In the genomic region with DNA sequence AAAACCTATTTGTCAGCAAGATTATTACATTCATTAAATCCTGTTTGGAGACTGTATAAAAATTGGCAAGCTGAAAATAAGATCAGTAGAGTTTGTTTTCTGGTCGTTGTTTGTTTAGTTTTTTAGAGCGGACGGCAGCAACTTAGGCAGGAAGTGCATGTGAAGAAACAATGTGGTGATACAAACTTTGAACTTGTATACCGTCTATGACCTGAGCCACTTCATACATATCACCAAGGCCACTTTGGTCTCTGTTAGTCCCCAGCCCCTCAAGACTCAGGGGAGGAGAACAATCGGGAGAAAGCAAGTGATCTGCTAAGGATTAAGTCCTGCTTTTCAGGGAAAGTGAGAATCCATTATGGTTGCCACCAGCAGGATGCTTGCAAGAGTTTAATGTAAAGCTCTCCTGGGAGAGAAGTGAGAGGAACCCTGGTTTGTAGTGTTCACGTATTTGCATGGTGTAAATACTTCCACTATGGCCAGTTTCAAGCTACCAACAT, we compare ENCODE assay signal across 25 cellular contexts. TPM values are rescaled to one million over a fixed set of nuclear protein-coding genes. Genes with fewer than 3 reads are reported as not detected.
DNase-seq lines count a peak whose midpoint lies in the region; ATAC-seq, FAIRE-seq and TF ChIP-seq lines count a peak whose summit lies in the region.
"Had no signal": no experiment of that assay in that cellular context is flagged by ENCODE, and none has a peak within 500 bp of the region (broad histone marks: within the 10 kb centered on the region; RNA-seq: fewer than 3 reads in every experiment).

No MANE protein-coding gene starts in this region.

- H3K27me3 ChIP-seq in bronchial epithelial cell (ENCODE audit: control insufficient read depth, insufficient read depth, low read length): peaks cover 2% of the 10 kb centered on the region
- peaks cover 14% of the 10 kb centered on the region for H3K27me3 ChIP-seq in left ventricle myocardium inferior (ENCODE audit: low read depth)

- CTCF ChIA-PET in activated CD4-positive, alpha-beta memory T cell treated with anti-CD3 and anti-CD28 coated beads for 36 hours (lab: Charles Lee): interaction anchor here (0.6 to 5.3 kb wide), 4 partner anchors 8 to 166 kb away, joined by 3 to 22 read pairs (median 6); no protein-coding TSS in a partner anchor

- H3K36me3 ChIP-seq in bronchial epithelial cell (ENCODE audit: control insufficient read depth, insufficient read depth, low read length) (no peaks in the 10 kb centered on the region), left ventricle myocardium inferior (no peaks in the 10 kb centered on the region)
- H3K36me3 ChIP-seq: SJCRH30 had no signal

- H3K36me3 Mint-ChIP-seq in activated naive CD4-positive, alpha-beta T cell treated with anti-CD3 and anti-CD28 coated beads, Interleukin-2, amount 50 U/mL, for 24 hours: peaks cover 28% of the 10 kb centered on the region
- peaks cover 76% of the 10 kb centered on the region for H3K36me3 Mint-ChIP-seq in activated CD4-positive, alpha-beta memory T cell treated with anti-CD3 and anti-CD28 coated beads for 36 hours
- H3K36me3 Mint-ChIP-seq in neural crest cell (ENCODE audit: low read depth) (no peaks in the 10 kb centered on the region), glutamatergic neuron (ENCODE audit: unreplicated experiment) (no peaks in the 10 kb centered on the region)
- H3K36me3 Mint-ChIP-seq: CD14-positive monocyte had no signal

- no peaks in the 10 kb centered on the region for H3K27me3 Mint-ChIP-seq in activated naive CD4-positive, alpha-beta T cell treated with anti-CD3 and anti-CD28 coated beads, Interleukin-2, amount 50 U/mL, for 24 hours
- H3K27me3 Mint-ChIP-seq in activated CD4-positive, alpha-beta memory T cell treated with anti-CD3 and anti-CD28 coated beads for 36 hours: no peaks in the 10 kb centered on the region
- H3K27me3 Mint-ChIP-seq in neural crest cell (ENCODE audit: low read depth): no peaks in the 10 kb centered on the region
- no peaks in the 10 kb centered on the region for H3K27me3 Mint-ChIP-seq in glutamatergic neuron (ENCODE audit: unreplicated experiment)

- H3K9me3 ChIP-seq in left ventricle myocardium inferior (replicated peaks): no peaks in the 10 kb centered on the region
- H3K9me3 ChIP-seq: SJCRH30 had no signal

- H3K27ac Mint-ChIP-seq in activated naive CD4-positive, alpha-beta T cell treated with anti-CD3 and anti-CD28 coated beads, Interleukin-2, amount 50 U/mL, for 24 hours: peak overlapping the region; percentile 64
- peak overlapping the region; percentile 67 for H3K27ac Mint-ChIP-seq in activated CD4-positive, alpha-beta memory T cell treated with anti-CD3 and anti-CD28 coated beads for 36 hours
- H3K27ac Mint-ChIP-seq in neural crest cell (ENCODE audit: unreplicated experiment) (peak overlapping the region; percentile 68), glutamatergic neuron (ENCODE audit: unreplicated experiment) (no peak overlapping the region)

- H3K4me1 Mint-ChIP-seq in activated naive CD4-positive, alpha-beta T cell treated with anti-CD3 and anti-CD28 coated beads, Interleukin-2, amount 50 U/mL, for 24 hours: peaks cover 100% of the 10 kb centered on the region
- H3K4me1 Mint-ChIP-seq in activated CD4-positive, alpha-beta memory T cell treated with anti-CD3 and anti-CD28 coated beads for 36 hours (ENCODE audit: low read depth): peaks cover 99% of the 10 kb centered on the region
- H3K4me1 Mint-ChIP-seq in neural crest cell (peaks cover 12% of the 10 kb centered on the region), glutamatergic neuron (ENCODE audit: low read depth, unreplicated experiment) (no peaks in the 10 kb centered on the region)
- H3K4me1 Mint-ChIP-seq: CD14-positive monocyte had no signal

- peak; percentile 13 for FAIRE-seq in bronchial epithelial cell (lab: Jason Lieb, UNC)
- FAIRE-seq: GM12891, islet of Langerhans, RCC 7860 had no signal

- no peak for DNase-seq in activated naive CD4-positive, alpha-beta T cell (lab: John Stamatoyannopoulos, UW)
- DNase-seq in activated CD4-positive, alpha-beta memory T cell treated with anti-CD3 and anti-CD28 coated beads for 36 hours: no peak
- no peak for DNase-seq in bronchial epithelial cell (ENCODE audit: low read depth)
- DNase-seq in neural crest cell (ENCODE audit: low read depth, low spot score): no peak
- DNase-seq in Right ventricle myocardium inferior (ENCODE audit: missing footprints): no peak
- DNase-seq in left ventricle myocardium inferior: no peak
- no peak for DNase-seq in glutamatergic neuron
- DNase-seq: cerebellar nuclear complex; DMS 273 treated with DMSO at 0.1 percent for 48 hours; EL; GOT3; left ventricle myocardium superior; NCI-H1417; NCI-H2081; NCI-H226; NCI-H69; stimulated activated CD4-positive, alpha-beta T cell treated with anti-CD3 and anti-CD28 coated beads, Interleukin-15, amount 100 ng/mL, for 24 hours; stimulated activated naive CD4-positive, alpha-beta T cell treated with Interleukin-2 at 50 U/mL for 16 hours had no signal

- peaks cover 9% of the 10 kb centered on the region for H3K9me3 Mint-ChIP-seq in activated naive CD4-positive, alpha-beta T cell treated with anti-CD3 and anti-CD28 coated beads, Interleukin-2, amount 50 U/mL, for 24 hours
- no peaks in the 10 kb centered on the region for H3K9me3 Mint-ChIP-seq in activated CD4-positive, alpha-beta memory T cell treated with anti-CD3 and anti-CD28 coated beads for 36 hours
- H3K9me3 Mint-ChIP-seq in neural crest cell (peaks cover 3% of the 10 kb centered on the region), glutamatergic neuron (ENCODE audit: unreplicated experiment) (peaks cover 2% of the 10 kb centered on the region)

- peaks cover 9% of the 10 kb centered on the region for H3K4me1 ChIP-seq in left ventricle myocardium inferior

- POLR2A ChIA-PET in activated CD4-positive, alpha-beta memory T cell treated with anti-CD3 and anti-CD28 coated beads for 36 hours (lab: Charles Lee): no interaction called here

- no peak overlapping the region for H3K27ac ChIP-seq in left ventricle myocardium inferior (replicated peaks)
- H3K27ac ChIP-seq: HL-60, SJCRH30 had no signal

- TF ChIP-seq CTCF in bronchial epithelial cell (IDR thresholded peaks at IDR 0.05; ENCODE audit: insufficient read depth, low read length, severe bottlenecking) (no peak), neural crest cell (conservative IDR thresholded peaks at IDR 0.05) (no peak), left ventricle myocardium inferior (IDR thresholded peaks at IDR 0.05; ENCODE audit: borderline replicate concordance) (no peak), glutamatergic neuron (IDR thresholded peaks at IDR 0.05; ENCODE audit: partially characterized antibody, unreplicated experiment) (no peak)

- no peak for ATAC-seq in Right ventricle myocardium inferior
- ATAC-seq: left ventricle myocardium superior had no signal

- intact Hi-C loops in activated CD4-positive, alpha-beta memory T cell treated with anti-CD3 and anti-CD28 coated beads for 36 hours (cut with micrococcal nuclease): no loop called here
- intact Hi-C loops in Right ventricle myocardium inferior (cut with DNase I): no loop called here
- intact Hi-C loops in left ventricle myocardium inferior (cut with micrococcal nuclease): no loop called here

- H3K4me3 ChIP-seq in bronchial epithelial cell (ENCODE audit: low read depth, low read length): no peak overlapping the region
- no peak overlapping the region for H3K4me3 ChIP-seq in left ventricle myocardium inferior
- H3K4me3 ChIP-seq: SJCRH30 had no signal

- H3K4me3 Mint-ChIP-seq in activated naive CD4-positive, alpha-beta T cell treated with anti-CD3 and anti-CD28 coated beads, Interleukin-2, amount 50 U/mL, for 24 hours: peak overlapping the region; percentile 35
- no peak overlapping the region for H3K4me3 Mint-ChIP-seq in activated CD4-positive, alpha-beta memory T cell treated with anti-CD3 and anti-CD28 coated beads for 36 hours
- no peak overlapping the region for H3K4me3 Mint-ChIP-seq in neural crest cell
- H3K4me3 Mint-ChIP-seq in glutamatergic neuron (ENCODE audit: unreplicated experiment): no peak overlapping the region
- H3K4me3 Mint-ChIP-seq: CD14-positive monocyte had no signal

RNA-seq across cellular contexts. Expression of gene RASGRP1, which starts 31.1 kb away (rescaled TPM):
- 100 to 1,000 TPM; 167 to 174 TPM for total RNA-seq in activated CD4-positive, alpha-beta memory T cell treated with anti-CD3 and anti-CD28 coated beads for 36 hours
- under 0.01 and 0.64 TPM in 2 replicates for total RNA-seq in bronchial epithelial cell
- 1.6 and 1.8 TPM in 2 replicates for total RNA-seq in neural crest cell
- total RNA-seq in Right ventricle myocardium inferior: 0.46 TPM
- 0.44 TPM for total RNA-seq in left ventricle myocardium inferior
- not detected for total RNA-seq in glutamatergic neuron (ENCODE audit: unreplicated experiment)

Comparison
In these comparisons a context has a peak if more than half of its experiments do, and no peak if none do; other contexts are left out.
1. RNA of gene RASGRP1, which starts 31.1 kb away (total RNA-seq): 167 to 174 TPM in activated CD4-positive, alpha-beta memory T cell treated with anti-CD3 and anti-CD28 coated beads for 36 hours; 1.6 to 1.8 TPM in neural crest cell, 0.46 TPM in Right ventricle myocardium inferior (single experiment), 0.44 TPM in left ventricle myocardium inferior (single experiment), under 0.01 to 0.64 TPM in bronchial epithelial cell and not detected in glutamatergic neuron (single experiment); every median in the first group is over 10 times any median in the second.